In the genomic region with DNA sequence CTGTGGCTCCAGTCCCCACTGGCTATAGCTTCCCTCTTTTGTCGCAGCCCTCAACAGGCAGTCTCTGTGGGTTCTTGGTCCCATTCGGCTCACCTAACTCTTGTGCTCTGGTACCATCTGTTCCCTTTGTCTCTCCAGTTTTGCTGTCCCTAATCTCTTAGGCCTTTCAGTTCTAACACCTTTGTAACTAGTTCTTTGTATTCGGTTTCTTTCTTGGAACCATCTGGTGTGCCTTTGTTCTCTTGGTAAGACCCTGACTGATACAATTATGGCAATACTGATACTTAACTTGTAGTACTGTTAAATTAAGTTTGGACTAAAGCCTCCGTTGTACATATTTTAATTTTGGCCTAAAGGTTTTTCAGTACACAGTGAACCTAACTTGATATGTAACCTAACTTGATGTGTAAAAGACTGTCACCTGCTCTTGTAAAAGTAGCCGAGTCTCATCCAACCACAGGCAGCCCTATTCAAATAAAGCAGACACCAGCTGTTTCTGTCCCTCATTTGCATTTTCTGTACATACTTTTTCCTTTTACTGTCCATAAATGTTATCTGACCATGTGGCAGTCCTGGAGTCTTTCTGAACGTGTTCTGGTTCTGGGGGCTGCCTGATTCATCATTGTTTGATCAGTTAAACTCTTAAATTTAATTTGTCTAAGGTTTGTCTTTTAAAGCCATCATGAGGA, we compare ENCODE assay signal across 9 cellular contexts. TPM values are rescaled to one million over a fixed set of nuclear protein-coding genes. Genes with fewer than 3 reads are reported as not detected.
DNase-seq lines count a peak whose midpoint lies in the region; ATAC-seq and TF ChIP-seq lines count a peak whose summit lies in the region.
"Had no signal": no experiment of that assay in that cellular context is flagged by ENCODE, and none has a peak within 500 bp of the region (broad histone marks: within the 10 kb centered on the region; RNA-seq: fewer than 3 reads in every experiment).

No MANE protein-coding gene starts in this region.

- H3K4me3 ChIP-seq in GM12865 (ENCODE audit: low read depth, low read length): no peak overlapping the region
- no peak overlapping the region for H3K4me3 ChIP-seq in vagina
- H3K4me3 ChIP-seq: breast epithelium had no signal

- no peak overlapping the region for H3K27ac Mint-ChIP-seq in T-helper 17 cell

- H3K36me3 Mint-ChIP-seq in T-helper 17 cell (ENCODE audit: low read depth): no peaks in the 10 kb centered on the region

- intact Hi-C loops in vagina (cut with DNase I): no loop called here

- no peaks in the 10 kb centered on the region for H3K36me3 ChIP-seq in vagina
- H3K36me3 ChIP-seq: breast epithelium had no signal

- peaks cover 30% of the 10 kb centered on the region for H3K4me1 Mint-ChIP-seq in T-helper 17 cell

- no peaks in the 10 kb centered on the region for H3K27me3 ChIP-seq in vagina
- H3K27me3 ChIP-seq: breast epithelium had no signal

- H3K27ac ChIP-seq in vagina (no peak overlapping the region), substantia nigra (ENCODE audit: low read depth, low read length, poor library complexity, severe bottlenecking) (no peak overlapping the region)
- H3K27ac ChIP-seq: breast epithelium had no signal

- peak overlapping the region; percentile 7 for H3K4me3 Mint-ChIP-seq in T-helper 17 cell

- TF ChIP-seq POLR2A in vagina (IDR thresholded peaks at IDR 0.05): no peak

- H3K27me3 Mint-ChIP-seq in T-helper 17 cell: no peaks in the 10 kb centered on the region

- H3K9me3 ChIP-seq in T-helper 17 cell (ENCODE audit: control insufficient read depth, low read length, poor library complexity, severe bottlenecking) (no peaks in the 10 kb centered on the region), vagina (no peaks in the 10 kb centered on the region)
- H3K9me3 ChIP-seq: breast epithelium had no signal

- ATAC-seq in GM19397 (IDR thresholded peaks at IDR 0.05; ENCODE audit: unreplicated experiment): peak; percentile 56
- ATAC-seq in HG03103 (IDR thresholded peaks at IDR 0.05; ENCODE audit: low read depth, unreplicated experiment): peak; percentile 39
- no peak for ATAC-seq in T-helper 17 cell

- peaks cover 9% of the 10 kb centered on the region for H3K4me1 ChIP-seq in vagina
- H3K4me1 ChIP-seq: breast epithelium had no signal

- no peak for TF ChIP-seq CTCF in GM12865 (IDR thresholded peaks at IDR 0.05; ENCODE audit: insufficient read depth, low read depth, low read length, missing control alignments)
- no peak for TF ChIP-seq CTCF in vagina (IDR thresholded peaks at IDR 0.05)

- DNase-seq in GM12865 (ENCODE audit: low read depth) (peak; percentile 80), T-helper 17 cell (no peak), vagina (ENCODE audit: extremely low spot score in 2 of 2) (no peak), GOT3 (lab: John Stamatoyannopoulos, UW) (no peak), substantia nigra (lab: John Stamatoyannopoulos, UW) (no peak)
- DNase-seq in activated CD4-positive, alpha-beta T cell treated with anti-CD3 and anti-CD28 coated beads, Interleukin-2, amount 50 U/mL, for 4 hours: no peak

RNA-seq across cellular contexts. Expression of a gene that starts 4.8 kb away (rescaled TPM):
- 10 to 100 TPM; 21.8 to 30.5 TPM for total RNA-seq in T-helper 17 cell
- total RNA-seq in vagina: 11.8 TPM

RNA-seq across cellular contexts. Expression of a gene that starts 7.3 kb away (rescaled TPM):
- total RNA-seq in T-helper 17 cell: 10 to 100 TPM; 36.9 to 44.8 TPM
- 44.2 TPM for total RNA-seq in vagina
